In the genomic region with DNA sequence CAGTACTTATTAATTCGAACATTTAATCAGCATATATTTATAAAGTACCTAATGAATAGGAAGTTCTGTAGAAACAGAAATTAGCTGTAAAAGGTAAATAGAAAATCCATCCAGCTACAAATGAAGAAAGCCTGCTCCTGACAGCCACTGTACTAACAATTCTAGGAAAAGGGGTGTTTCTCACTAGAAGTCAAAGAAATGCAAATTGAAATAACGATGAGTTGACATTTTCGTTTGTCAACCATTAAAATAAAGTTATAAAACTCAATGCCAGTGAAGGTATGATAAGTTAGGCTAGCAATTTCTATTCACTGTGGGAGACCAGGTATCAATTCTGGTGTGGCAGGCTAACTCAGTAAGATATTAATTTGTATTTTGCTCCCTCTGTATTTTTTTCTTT, we compare ENCODE assay signal across 2 cellular contexts.
TF ChIP-seq lines count a peak whose summit lies in the region.

No MANE protein-coding gene starts in this region.

TF ChIP-seq in A549, 52 proteins besides CTCF, POLR2A, EP300 and RAD21:
- TF ChIP-seq, protein P1, sequence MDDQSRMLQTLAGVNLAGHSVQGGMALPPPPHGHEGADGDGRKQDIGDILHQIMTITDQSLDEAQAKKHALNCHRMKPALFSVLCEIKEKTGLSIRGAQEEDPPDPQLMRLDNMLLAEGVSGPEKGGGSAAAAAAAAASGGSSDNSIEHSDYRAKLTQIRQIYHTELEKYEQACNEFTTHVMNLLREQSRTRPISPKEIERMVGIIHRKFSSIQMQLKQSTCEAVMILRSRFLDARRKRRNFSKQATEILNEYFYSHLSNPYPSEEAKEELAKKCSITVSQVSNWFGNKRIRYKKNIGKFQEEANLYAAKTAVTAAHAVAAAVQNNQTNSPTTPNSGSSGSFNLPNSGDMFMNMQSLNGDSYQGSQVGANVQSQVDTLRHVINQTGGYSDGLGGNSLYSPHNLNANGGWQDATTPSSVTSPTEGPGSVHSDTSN (IDR thresholded peaks at IDR 0.05) = no peak
- TF ChIP-seq FOSL2 (IDR thresholded peaks at IDR 0.05) = no peak
- TF ChIP-seq FOSL2 (CRISPR knock-in tag; IDR thresholded peaks at IDR 0.05) = no peak
- TF ChIP-seq MAFK (IDR thresholded peaks at IDR 0.05; ENCODE audit: partially characterized antibody) = peak; percentile 95

TF ChIP-seq in H1, 55 proteins besides CTCF, POLR2A, EP300 and RAD21:
- TF ChIP-seq MAFK (IDR thresholded peaks at IDR 0.05; ENCODE audit: low read depth, low read length) = peak; percentile 69; the same call in 1 of the 2 replicates
- TF ChIP-seq RXRA (IDR thresholded peaks at IDR 0.05; ENCODE audit: insufficient read depth, low read depth, low read length) = no peak
